In genomic region chr4:7938513-7939376, GRCh38 we compare ENCODE assay signal across 8 cellular contexts. TPM values are rescaled to one million over a fixed set of nuclear protein-coding genes. Genes with fewer than 3 reads are reported as not detected.
DNase-seq lines count a peak whose midpoint lies in the region; ATAC-seq lines count a peak whose summit lies in the region.

No MANE protein-coding gene starts in this region.

- DNase-seq in AG08396 (ENCODE audit: low spot score) (peak; percentile 81), MG63 (peak; percentile 23), skeletal muscle cell (ENCODE audit: low read depth) (no peak), COLO829 (ENCODE audit: low spot score) (no peak)

- H3K9me3 ChIP-seq in MG63 = no peaks in the 10 kb centered on the region

- peaks cover 2% of the 10 kb centered on the region; the same call in 1 of the 2 replicates for H3K36me3 ChIP-seq in MG63

- peak overlapping the region; percentile 10 for H3K27ac ChIP-seq in angular gyrus (ENCODE audit: low read depth, low read length)

- H3K4me3 ChIP-seq in MG63 (peak overlapping the region; percentile 64), iPS-11a (ENCODE audit: low read depth, low read length) (peak overlapping the region; percentile 72), skeletal muscle cell (ENCODE audit: low read depth, low read length) (peak overlapping the region; percentile 81)

- H3K27me3 ChIP-seq in MG63 = no peaks in the 10 kb centered on the region

- ATAC-seq in HG03280 (IDR thresholded peaks at IDR 0.05; ENCODE audit: unreplicated experiment) (no peak), HG02798 (IDR thresholded peaks at IDR 0.05; ENCODE audit: poor library complexity, unreplicated experiment) (no peak)

RNA-seq across cellular contexts. Expression of gene AFAP1, which starts 0.9 kb away (rescaled TPM):
- 25.3 and 30.0 TPM in 2 replicates for total RNA-seq in MG63 (2014; rRNA removed; shearing (Covaris generic); ENCODE audit: low replicate concordance)

Comparison
In these comparisons a context has a peak if more than half of its experiments do, and no peak if none do; other contexts are left out.
1. DNase-seq: peak in AG08396 (single experiment) and MG63 (single experiment); none in skeletal muscle cell (single experiment) and COLO829 (single experiment).
2. Peak in every context shown above with its lines, with median percentiles within 50 percentile points of each other: H3K4me3 ChIP-seq.